18 cellular contexts compared by ENCODE assay signal in genomic region chr4:36638273-36638811, GRCh38.
DNase-seq lines count a peak whose midpoint lies in the region; ATAC-seq, FAIRE-seq and TF ChIP-seq lines count a peak whose summit lies in the region.
"Had no signal": no experiment of that assay in that cellular context is flagged by ENCODE, and none has a peak within 500 bp of the region (broad histone marks: within the 10 kb centered on the region; RNA-seq: fewer than 3 reads in every experiment).

No MANE protein-coding gene starts in this region.

- no peak for TF ChIP-seq POLR2A in H1 (IDR thresholded peaks at IDR 0.05; ENCODE audit: control extremely low read depth in 1 of 2, low read depth in 2 of 2, low read length in 2 of 2)

- H3K27ac ChIP-seq in CD4-positive, alpha-beta T cell (ENCODE audit: low read depth, low read length) = no peak overlapping the region
- H3K27ac ChIP-seq in HUES64 (ENCODE audit: low read depth, low read length) (peak overlapping the region; percentile 53; the same call in 1 of the 2 replicates), H1 (ENCODE audit: low read depth, low read length) (no peak overlapping the region), left lung (no peak overlapping the region), psoas muscle (no peak overlapping the region), hepatocyte (no peak overlapping the region)
- H3K27ac ChIP-seq: BLaER1, GM23248 had no signal

- H3K27me3 ChIP-seq in CD4-positive, alpha-beta T cell (ENCODE audit: control insufficient read depth, insufficient read depth, low read length) = no peaks in the 10 kb centered on the region
- H3K27me3 ChIP-seq in HUES64 (ENCODE audit: insufficient read depth, low read length) = no peaks in the 10 kb centered on the region
- no peaks in the 10 kb centered on the region for H3K27me3 ChIP-seq in H1 (replicated peaks in 1 of 4; ENCODE audit: control insufficient read depth in 3 of 4, extremely low read depth in 1 of 4, insufficient read depth in 3 of 4, low read length in 3 of 4)
- H3K27me3 ChIP-seq in left lung = no peaks in the 10 kb centered on the region
- no peaks in the 10 kb centered on the region for H3K27me3 ChIP-seq in psoas muscle (ENCODE audit: insufficient read depth in 3 of 3, low read length in 2 of 3)
- no peaks in the 10 kb centered on the region for H3K27me3 ChIP-seq in hepatocyte
- H3K27me3 ChIP-seq: BLaER1 had no signal

- H3K79me1 ChIP-seq in H1 (ENCODE audit: low read depth, low read length) = no peaks in the 10 kb centered on the region

- POLR2A ChIA-PET in CD4-positive, alpha-beta T cell (lab: Charles Lee) = no interaction called here
- POLR2A ChIA-PET in H1 (lab: Charles Lee; ENCODE audit: partially characterized antibody) = no interaction called here

- H3K56ac ChIP-seq in H1 (replicated peaks; ENCODE audit: insufficient read length, low read depth, low read length) = no peak overlapping the region

- no peak overlapping the region for H2BK20ac ChIP-seq in H1 (ENCODE audit: low read length)

- no peak for TF ChIP-seq EP300 in H1 (IDR thresholded peaks at IDR 0.05; ENCODE audit: borderline replicate concordance in 1 of 2, low read depth in 2 of 2, low read length in 2 of 2)

- TF ChIP-seq RAD21 in H1 (IDR thresholded peaks at IDR 0.05 in 1 of 2, conservative IDR thresholded peaks at IDR 0.05 in 1 of 2; ENCODE audit: low read depth in 2 of 2, low read length in 2 of 2) = no peak

- no peak overlapping the region for H3K4me3 Mint-ChIP-seq in CD4-positive, alpha-beta T cell
- H3K4me3 Mint-ChIP-seq in glutamatergic neuron (ENCODE audit: unreplicated experiment) = no peak overlapping the region
- H3K4me3 Mint-ChIP-seq: CD4-positive, CD25-positive, alpha-beta regulatory T cell had no signal

- no peak overlapping the region for H2BK15ac ChIP-seq in H1 (ENCODE audit: low read length)

- H4K5ac ChIP-seq in H1 (ENCODE audit: insufficient read length, low read depth, low read length) = no peak overlapping the region

- H3K79me2 ChIP-seq in H1 (ENCODE audit: control insufficient read depth in 1 of 2, insufficient read depth in 2 of 2, low read length in 2 of 2) (no peaks in the 10 kb centered on the region), hepatocyte (no peaks in the 10 kb centered on the region)

- no peak overlapping the region for H3K4ac ChIP-seq in H1 (replicated peaks; ENCODE audit: insufficient read length, low read depth, low read length)

- no peaks in the 10 kb centered on the region for H3K27me3 Mint-ChIP-seq in CD4-positive, alpha-beta T cell
- no peaks in the 10 kb centered on the region for H3K27me3 Mint-ChIP-seq in glutamatergic neuron (ENCODE audit: unreplicated experiment)
- H3K27me3 Mint-ChIP-seq: CD4-positive, CD25-positive, alpha-beta regulatory T cell had no signal

- H2AFZ ChIP-seq in H1 (ENCODE audit: low read length) (no peak overlapping the region), hepatocyte (no peak overlapping the region)
- H2AFZ ChIP-seq: GM23248 had no signal

- H3K14ac ChIP-seq in H1 (ENCODE audit: insufficient read length) = no peak overlapping the region

- H3K36me3 Mint-ChIP-seq in CD4-positive, alpha-beta T cell (ENCODE audit: low read depth) = no peaks in the 10 kb centered on the region
- no peaks in the 10 kb centered on the region for H3K36me3 Mint-ChIP-seq in glutamatergic neuron (ENCODE audit: unreplicated experiment)
- H3K36me3 Mint-ChIP-seq: CD4-positive, CD25-positive, alpha-beta regulatory T cell had no signal

- intact Hi-C loops in CD4-positive, alpha-beta T cell (cut with DNase I, micrococcal nuclease) = no loop called here
- intact Hi-C loops in left lung (cut with DNase I) = no loop called here
- intact Hi-C loops in psoas muscle (cut with DNase I) = no loop called here

- peak overlapping the region in 1 of 2 experiments; percentile 24; a peak in 2 of 4 replicates for H3K4me2 ChIP-seq in H1 (ENCODE audit: insufficient read depth in 1 of 2, low read depth in 2 of 2, low read length in 2 of 2)
- H3K4me2 ChIP-seq in hepatocyte = no peak overlapping the region
- H3K4me2 ChIP-seq: BLaER1 had no signal

- ATAC-seq in CD4-positive, alpha-beta T cell (ENCODE audit: poor library complexity) = peak; percentile 48
- ATAC-seq in left lung (peak; percentile 77), psoas muscle (no peak), esophagus mucosa (no peak)
- ATAC-seq: GM12878 had no signal

- peak overlapping the region; percentile 72 for H2BK120ac ChIP-seq in H1 (replicated peaks; ENCODE audit: low read depth, low read length)

- no peak overlapping the region for H4K91ac ChIP-seq in H1 (replicated peaks; ENCODE audit: insufficient read length, low read length)

- H3K36me3 ChIP-seq in HUES64 (ENCODE audit: insufficient read depth, low read length) = no peaks in the 10 kb centered on the region
- H3K36me3 ChIP-seq in H1 (ENCODE audit: control insufficient read depth in 2 of 4, insufficient read depth in 4 of 4, low read length in 3 of 4) = no peaks in the 10 kb centered on the region
- H3K36me3 ChIP-seq in left lung = no peaks in the 10 kb centered on the region
- H3K36me3 ChIP-seq in psoas muscle (ENCODE audit: insufficient read depth in 1 of 2, low read depth in 1 of 2) = no peaks in the 10 kb centered on the region
- H3K36me3 ChIP-seq in hepatocyte (replicated peaks; ENCODE audit: insufficient read depth, low read depth) = no peaks in the 10 kb centered on the region
- H3K36me3 ChIP-seq: BLaER1, HAP-1 had no signal

- no peak overlapping the region for H2AK5ac ChIP-seq in H1 (ENCODE audit: low read depth, low read length)

- H3K9me3 Mint-ChIP-seq in CD4-positive, alpha-beta T cell = no peaks in the 10 kb centered on the region
- H3K9me3 Mint-ChIP-seq in glutamatergic neuron (ENCODE audit: unreplicated experiment) = no peaks in the 10 kb centered on the region

- H3K4me1 Mint-ChIP-seq in CD4-positive, alpha-beta T cell (ENCODE audit: low read depth) = peaks cover 15% of the 10 kb centered on the region
- H3K4me1 Mint-ChIP-seq in glutamatergic neuron (ENCODE audit: low read depth, unreplicated experiment) = no peaks in the 10 kb centered on the region
- H3K4me1 Mint-ChIP-seq: CD4-positive, CD25-positive, alpha-beta regulatory T cell had no signal

- H3K4me1 ChIP-seq in HUES64 (ENCODE audit: insufficient read depth, low read length) = peaks cover 45% of the 10 kb centered on the region
- peaks cover 0 to 10% (median 0%) of the 10 kb centered on the region in 4 experiments; a peak in 1 of 7 replicates for H3K4me1 ChIP-seq in H1 (replicated peaks in 1 of 4; ENCODE audit: control insufficient read depth in 3 of 4, insufficient read depth in 4 of 4, low read length in 3 of 4)
- H3K4me1 ChIP-seq in left lung = no peaks in the 10 kb centered on the region
- H3K4me1 ChIP-seq in psoas muscle = no peaks in the 10 kb centered on the region
- no peaks in the 10 kb centered on the region for H3K4me1 ChIP-seq in hepatocyte (ENCODE audit: insufficient read depth)
- H3K4me1 ChIP-seq: BLaER1, HAP-1 had no signal

- no peak overlapping the region for H3K23ac ChIP-seq in H1 (ENCODE audit: insufficient read length)

- WGBS in HUES64 = 61% methylated on average over 2 of the region's 3 CpGs
- 35% methylated on average over 3 of the region's 3 CpGs; no CpG with 5 or more reads in 1 of the 2 experiments for WGBS in H1 (ENCODE audit: extremely low coverage in 1 of 2, insufficient coverage in 1 of 2, insufficient read length in 1 of 2, insufficient replicate concordance in 2 of 2, low coverage in 1 of 2, low lambda C conversion rate in 2 of 2, missing lambda C conversion rate in 1 of 2), 2 experiments
- WGBS in psoas muscle, 3 donors = 34 to 39% (median 35%) methylated on average over 3 of the region's 3 CpGs
- WGBS in hepatocyte (ENCODE audit: low lambda C conversion rate, missing lambda C conversion rate) = 55% methylated on average over 3 of the region's 3 CpGs

- H4K8ac ChIP-seq in H1 (ENCODE audit: extremely low read depth, insufficient read depth, low read length) = no peak overlapping the region

- H4K20me1 ChIP-seq in H1 (replicated peaks in 1 of 2; ENCODE audit: control insufficient read depth in 1 of 2, insufficient read depth in 2 of 2, low read length in 2 of 2) (no peaks in the 10 kb centered on the region), hepatocyte (ENCODE audit: insufficient read depth, poor library complexity, severe bottlenecking) (no peaks in the 10 kb centered on the region)
- H4K20me1 ChIP-seq: BLaER1 had no signal

- H2BK5ac ChIP-seq in H1 (ENCODE audit: low read depth, low read length) = no peak overlapping the region

- H3K9ac ChIP-seq in HUES64 (ENCODE audit: low read depth, low read length) (no peak overlapping the region), H1 (replicated peaks in 1 of 4; ENCODE audit: extremely low read depth in 1 of 4, low read depth in 3 of 4, low read length in 3 of 4) (no peak overlapping the region)
- H3K9ac ChIP-seq: BLaER1, GM23248 had no signal

- no peak overlapping the region for H2BK12ac ChIP-seq in H1 (ENCODE audit: low read depth, low read length)

- DNase-seq in CD4-positive, alpha-beta T cell = no peak
- DNase-seq in H1 (ENCODE audit: low read depth in 1 of 2, low spot score in 2 of 2) (no peak), left lung (no peak), psoas muscle (no peak), glutamatergic neuron (no peak), hepatocyte (ENCODE audit: low spot score) (no peak)
- DNase-seq: 8988T; AML-193; CD4-positive, CD25-positive, alpha-beta regulatory T cell; DMS79; GM23248 had no signal

- no peak for TF ChIP-seq CTCF in CD4-positive, alpha-beta T cell (IDR thresholded peaks at IDR 0.05)
- TF ChIP-seq CTCF in H1 (IDR thresholded peaks at IDR 0.05; ENCODE audit: control extremely low read depth in 1 of 3, insufficient read depth in 1 of 3, low read depth in 1 of 3, low read length in 3 of 3) (no peak), left lung (IDR thresholded peaks at IDR 0.05) (no peak), psoas muscle (IDR thresholded peaks at IDR 0.05) (no peak), glutamatergic neuron (IDR thresholded peaks at IDR 0.05; ENCODE audit: partially characterized antibody, unreplicated experiment) (no peak), hepatocyte (IDR thresholded peaks at IDR 0.05; ENCODE audit: poor library complexity) (no peak)

- no peak overlapping the region for H3K4me3 ChIP-seq in HUES64 (ENCODE audit: low read length)
- H3K4me3 ChIP-seq in H1 (ENCODE audit: extremely low read depth in 1 of 4, insufficient read depth in 2 of 4, low read depth in 3 of 4, low read length in 4 of 4) = no peak overlapping the region
- no peak overlapping the region for H3K4me3 ChIP-seq in left lung
- H3K4me3 ChIP-seq in psoas muscle = no peak overlapping the region
- H3K4me3 ChIP-seq in hepatocyte = no peak overlapping the region
- H3K4me3 ChIP-seq: BLaER1, GM12878, GM23248, HAP-1 had no signal

- no peak for FAIRE-seq in H1 (lab: Jason Lieb, UNC)
- FAIRE-seq: GM12878, GM18507, HTR-8/SVneo had no signal

- peak overlapping the region; percentile 64 for H3K27ac Mint-ChIP-seq in CD4-positive, alpha-beta T cell
- H3K27ac Mint-ChIP-seq in glutamatergic neuron (ENCODE audit: unreplicated experiment) = no peak overlapping the region

- H3K23me2 ChIP-seq in H1 (ENCODE audit: low read depth, low read length) = no peaks in the 10 kb centered on the region

- H3K9me3 ChIP-seq in CD4-positive, alpha-beta T cell (ENCODE audit: control insufficient read depth, low read length) = no peaks in the 10 kb centered on the region
- H3K9me3 ChIP-seq in HUES64 (ENCODE audit: insufficient read depth, low read depth, low read length) (no peaks in the 10 kb centered on the region), H1 (ENCODE audit: insufficient read depth in 2 of 2, low read depth in 1 of 2, low read length in 1 of 2) (no peaks in the 10 kb centered on the region), left lung (no peaks in the 10 kb centered on the region), psoas muscle (no peaks in the 10 kb centered on the region), hepatocyte (ENCODE audit: low read depth) (no peaks in the 10 kb centered on the region)
- H3K9me3 ChIP-seq: BLaER1, HAP-1 had no signal

- peak overlapping the region; percentile 29; the same call in 1 of the 2 replicates for H3K18ac ChIP-seq in H1 (ENCODE audit: extremely low read depth, low read length)

- no peaks in the 10 kb centered on the region for H3K9me2 ChIP-seq in hepatocyte (replicated peaks; ENCODE audit: insufficient read depth)

- CTCF ChIA-PET in CD4-positive, alpha-beta T cell (lab: Charles Lee) = no interaction called here
- CTCF ChIA-PET in H1 (lab: Charles Lee; ENCODE audit: partially characterized antibody) = no interaction called here

Comparison
In these comparisons a context has a peak if more than half of its experiments do, and no peak if none do; other contexts are left out.
1. ATAC-seq: peak in CD4-positive, alpha-beta T cell (single experiment) and left lung (single experiment); none in psoas muscle (0 of 4) and esophagus mucosa (single experiment).